Comparison of ENCODE assay signal across 8 cellular contexts in genomic region chr5:141182248-141182647, GRCh38. TPM values are rescaled to one million over a fixed set of nuclear protein-coding genes. Genes with fewer than 3 reads are reported as not detected.
DNase-seq lines count a peak whose midpoint lies in the region; ATAC-seq, FAIRE-seq and TF ChIP-seq lines count a peak whose summit lies in the region.

PCDHB16 (plus strand) TSS chr5:141182387; CDS start chr5:141182560, 173 bp downstream.

- TF ChIP-seq CTCF in fibroblast of lung (conservative IDR thresholded peaks at IDR 0.05 in 1 of 2, IDR thresholded peaks at IDR 0.05 in 1 of 2; ENCODE audit: low read depth in 1 of 2, low read length in 2 of 2) (peak in 1 of 2 donors; percentile 12), osteocyte (IDR thresholded peaks at IDR 0.05) (peak; percentile 48)

- no peaks in the 10 kb centered on the region for H3K27me3 ChIP-seq in fibroblast of lung (ENCODE audit: control insufficient read depth, insufficient read depth, low read length)

- H3K9me3 ChIP-seq in fibroblast of lung (ENCODE audit: control insufficient read depth, insufficient read depth, low read depth, low read length): no peaks in the 10 kb centered on the region

- peak within 1 kb of the TSS in 2 of 4 experiments; percentile 4 to 39 for H3K4me3 ChIP-seq in fibroblast of lung (replicated peaks in 1 of 4; ENCODE audit: control extremely low read depth in 1 of 4, insufficient read depth in 1 of 4, low read depth in 3 of 4, low read length in 4 of 4)

- FAIRE-seq in GM19239 (lab: Jason Lieb, UNC): no peak

- H3K9ac ChIP-seq in fibroblast of lung (ENCODE audit: insufficient read depth, low read length): no peak within 1 kb of the TSS

- H3K27ac ChIP-seq in fibroblast of lung (ENCODE audit: insufficient read depth, low read length): no peak within 1 kb of the TSS

- H3K36me3 ChIP-seq in fibroblast of lung (ENCODE audit: control insufficient read depth, insufficient read depth, low read length): no peaks in the 10 kb centered on the region

- H3K27me3 Mint-ChIP-seq in osteocyte (ENCODE audit: unreplicated experiment): no peaks in the 10 kb centered on the region

- peak; percentile 76 for DNase-seq in Daoy (ENCODE audit: low read depth)
- DNase-seq in NCI-H748 (lab: John Stamatoyannopoulos, UW; ENCODE audit: unreplicated experiment): peak; percentile 60
- peak; percentile 5 to 16 for DNase-seq in fibroblast of lung (ENCODE audit: low read depth in 2 of 2)
- no peak for DNase-seq in osteocyte (ENCODE audit: extremely low spot score, unreplicated experiment)
- no peak for DNase-seq in RKO (ENCODE audit: low spot score)
- no peak for DNase-seq in activated CD4-positive, alpha-beta T cell treated with anti-CD3 and anti-CD28 coated beads, Interleukin-2, amount 50 U/mL, for 48 hours
- no peak for DNase-seq in GM19239 (ENCODE audit: insufficient read length, low spot score)

- H3K79me2 ChIP-seq in fibroblast of lung (ENCODE audit: control insufficient read depth, insufficient read depth, low read length): no peaks in the 10 kb centered on the region

- no peaks in the 10 kb centered on the region for H3K4me1 ChIP-seq in fibroblast of lung (ENCODE audit: control insufficient read depth, extremely low read depth, insufficient read depth, low read length)

- H3K4me3 Mint-ChIP-seq in osteocyte (ENCODE audit: unreplicated experiment): peak within 1 kb of the TSS; percentile 78

- H3K4me2 ChIP-seq in fibroblast of lung (ENCODE audit: extremely low read depth, insufficient read depth, low read length): no peak within 1 kb of the TSS

- ATAC-seq in GM19467 (IDR thresholded peaks at IDR 0.05; ENCODE audit: unreplicated experiment): no peak

- no peaks in the 10 kb centered on the region for H4K20me1 ChIP-seq in fibroblast of lung (ENCODE audit: control insufficient read depth, extremely low read depth, insufficient read depth, low read length)

- H3K9me3 Mint-ChIP-seq in osteocyte (ENCODE audit: unreplicated experiment): peaks cover 45% of the 10 kb centered on the region

- H3K36me3 Mint-ChIP-seq in osteocyte (ENCODE audit: unreplicated experiment): peaks cover 22% of the 10 kb centered on the region

- peak within 1 kb of the TSS; percentile 87 for H3K27ac Mint-ChIP-seq in osteocyte (ENCODE audit: unreplicated experiment)

- H2AFZ ChIP-seq in fibroblast of lung (ENCODE audit: low read length): no peak within 1 kb of the TSS

- H3K4me1 Mint-ChIP-seq in osteocyte (ENCODE audit: unreplicated experiment): no peaks in the 10 kb centered on the region

RNA-seq across cellular contexts. Expression of gene PCDHB16, which starts in this region (rescaled TPM):
- total RNA-seq in Daoy (2014; rRNA removed; shearing (Covaris generic)): 4.3 and 4.8 TPM in 2 replicates
- total RNA-seq in fibroblast of lung: 0.51 and 1.5 TPM in 2 replicates
- polyA plus RNA-seq in fibroblast of lung: 0.54 and 1.5 TPM in 2 replicates
- 0.23 and 1.4 TPM in 2 replicates for polyA plus RNA-seq in fibroblast of lung (2012)
- polyA minus RNA-seq in fibroblast of lung (ENCODE audit: low replicate concordance): 0.55 TPM in 1 of 2 replicates, not detected in the other
- 9.0 and 10.8 TPM in 2 replicates for total RNA-seq in osteocyte

Comparison
In these comparisons a context has a peak if more than half of its experiments do, and no peak if none do; other contexts are left out.
1. DNase-seq: peak in Daoy (single experiment), NCI-H748 (single experiment) and fibroblast of lung (2 of 2); none in osteocyte (single experiment), RKO (single experiment), activated CD4-positive, alpha-beta T cell treated with anti-CD3 and anti-CD28 coated beads, Interleukin-2, amount 50 U/mL, for 48 hours (0 of 2) and GM19239 (single experiment).